In genomic region chr17:82217120-82217529, GRCh38 we compare ENCODE assay signal across 7 cellular contexts. TPM values are rescaled to one million over a fixed set of nuclear protein-coding genes. Genes with fewer than 3 reads are reported as not detected.
A peak's percentile ranks its signal among the peaks of the same experiment; 100 is the strongest.
DNase-seq lines count a peak whose midpoint lies in the region; ATAC-seq and TF ChIP-seq lines count a peak whose summit lies in the region.

No MANE protein-coding gene starts in this region.

- H4K20me1 ChIP-seq in KMS-11 (ENCODE audit: insufficient read depth) = no peaks in the 10 kb centered on the region

- H3K4me2 ChIP-seq in KMS-11 = peak overlapping the region; percentile 27

- ATAC-seq in left lobe of liver (no peak), thoracic aorta (ENCODE audit: insufficient number of reproducible peaks, low FRiP score, low read depth) (no peak)

- DNase-seq in adrenal gland = peak in 5 of 7 donors; percentile 50 to 74 (median 64)
- DNase-seq in left lobe of liver (ENCODE audit: low spot score) = peak; percentile 66
- no peak for DNase-seq in thoracic aorta (ENCODE audit: low spot score)
- DNase-seq in NCI-H774 (lab: John Stamatoyannopoulos, UW) = no peak
- no peak for DNase-seq in NCI-H510A (lab: John Stamatoyannopoulos, UW)
- DNase-seq in SW 1271 (lab: John Stamatoyannopoulos, UW) = no peak

- H3K4me3 ChIP-seq in KMS-11 (IDR thresholded peaks at IDR 0.05; ENCODE audit: insufficient read depth, low read depth, low read length) (no peak overlapping the region), adrenal gland (no peak overlapping the region), thoracic aorta (peak overlapping the region; percentile 21)

- TF ChIP-seq POLR2A in adrenal gland (IDR thresholded peaks at IDR 0.05) = no peak

- peak overlapping the region; percentile 38; the same call in 1 of the 2 replicates for H2AFZ ChIP-seq in KMS-11 (ENCODE audit: low read depth)

- H3K36me3 ChIP-seq in KMS-11 (ENCODE audit: insufficient read depth) = no peaks in the 10 kb centered on the region
- H3K36me3 ChIP-seq in adrenal gland (replicated peaks in 1 of 2) = no peaks in the 10 kb centered on the region
- no peaks in the 10 kb centered on the region for H3K36me3 ChIP-seq in thoracic aorta

- H3K27ac ChIP-seq in KMS-11 (peak overlapping the region; percentile 33), adrenal gland (peak overlapping the region; percentile 70 to 97 (median 83)), thoracic aorta (peak overlapping the region; percentile 46 to 90)

- TF ChIP-seq CTCF in KMS-11 (conservative IDR thresholded peaks at IDR 0.05; ENCODE audit: low read depth, low read length) (no peak), adrenal gland (IDR thresholded peaks at IDR 0.05) (no peak), thoracic aorta (IDR thresholded peaks at IDR 0.05) (no peak)

- H3K79me2 ChIP-seq in KMS-11 (ENCODE audit: insufficient read depth, low read depth) = no peaks in the 10 kb centered on the region

- intact Hi-C loops in adrenal gland (cut with DNase I) = no loop called here

- H3K4me1 ChIP-seq in KMS-11 (ENCODE audit: low read depth, poor library complexity, severe bottlenecking) (peaks cover 36% of the 10 kb centered on the region), adrenal gland (replicated peaks in 1 of 2) (peaks cover 30 to 31% of the 10 kb centered on the region in 2 donors), thoracic aorta (ENCODE audit: control insufficient read depth in 1 of 2, low read depth in 2 of 2) (peaks cover 23 to 39% of the 10 kb centered on the region in 2 donors)

- peak overlapping the region; percentile 1; the same call in 1 of the 2 replicates for H3K9ac ChIP-seq in KMS-11

- H3K27me3 ChIP-seq in KMS-11 (ENCODE audit: insufficient read depth, low read depth) (no peaks in the 10 kb centered on the region), adrenal gland (no peaks in the 10 kb centered on the region), thoracic aorta (replicated peaks; ENCODE audit: insufficient read depth) (no peaks in the 10 kb centered on the region)

- H3K9me3 ChIP-seq in adrenal gland (replicated peaks in 1 of 3) (no peaks in the 10 kb centered on the region), thoracic aorta (no peaks in the 10 kb centered on the region)

- WGBS in adrenal gland, 4 donors = 65 to 79% (median 68%) methylated on average over 2 to 12 of the region's 12 CpGs; no CpG with 5 or more reads in 1 of the 4 donors

RNA-seq across cellular contexts. Expression of gene CCDC57, which starts 4.5 kb away (rescaled TPM):
- total RNA-seq in adrenal gland (10 to 100 TPM; 14.7 to 51.3 (median 28.8) TPM), left lobe of liver (32.8 TPM), thoracic aorta (10 to 100 TPM; 19.4 to 58.1 TPM)
- polyA plus RNA-seq in adrenal gland = 100 to 1,000 TPM in 2 of 3 donors, 1 to 10 TPM in 1; 7.1 to 275 (median 129) TPM

RNA-seq across cellular contexts. Expression of gene SLC16A3, which starts 11.7 kb away (rescaled TPM):
- total RNA-seq in adrenal gland = 10 to 100 TPM; 21.9 to 58.6 (median 40.1) TPM
- 10 to 100 TPM in 2 of 3 donors, 1 to 10 TPM in 1; 2.7 to 14.4 (median 10.5) TPM for polyA plus RNA-seq in adrenal gland
- total RNA-seq in left lobe of liver = 6.9 TPM
- total RNA-seq in thoracic aorta = 100 to 1,000 TPM in 1 of 2 donors, 10 to 100 TPM in 1; 76.0 to 113 TPM

RNA-seq across cellular contexts. Expression of gene CSNK1D, which starts 56.4 kb away (rescaled TPM):
- total RNA-seq in adrenal gland (100 to 1,000 TPM in 4 of 8 donors, 10 to 100 TPM in 4; 49.8 to 185 (median 97.4) TPM), left lobe of liver (49.6 TPM), thoracic aorta (10 to 100 TPM; 69.5 to 71.9 TPM)
- 100 to 1,000 TPM; 126 to 171 (median 153) TPM for polyA plus RNA-seq in adrenal gland

Comparison
In these comparisons a context has a peak if more than half of its experiments do, and no peak if none do; other contexts are left out.
1. H3K27ac ChIP-seq: peak in every context shown above with its lines; median percentile 83 in adrenal gland; 68 in thoracic aorta; 33 in KMS-11.
2. DNase-seq: peak in adrenal gland (5 of 7) and left lobe of liver (single experiment); none in thoracic aorta (single experiment), NCI-H774 (single experiment), NCI-H510A (single experiment) and SW 1271 (0 of 2).